10 cellular contexts compared by ENCODE assay signal in genomic region chr11:1538153-1538552, GRCh38. TPM values are rescaled to one million over a fixed set of nuclear protein-coding genes. Genes with fewer than 3 reads are reported as not detected.
"Had no signal": no experiment of that assay in that cellular context is flagged by ENCODE, and none has a peak within 500 bp of the region (broad histone marks: within the 10 kb centered on the region; RNA-seq: fewer than 3 reads in every experiment).

No MANE protein-coding gene starts in this region.

- H3K27ac ChIP-seq: GM23248, HL-60 had no signal

- H3K9me3 Mint-ChIP-seq: H9 had no signal

- H3K4me3 Mint-ChIP-seq: H9 had no signal

- H3K27ac Mint-ChIP-seq: H9 had no signal

- H3K4me3 ChIP-seq: GM23248 had no signal

- H3K36me3 Mint-ChIP-seq: IgD-negative memory B cell had no signal

- DNase-seq: GM23248, GOT3, H9, HCEC 1CT, KG1 had no signal

- ATAC-seq: HepG2 had no signal

RNA-seq across cellular contexts. Expression of gene KRTAP5-1, which starts 46.9 kb away (rescaled TPM):
- total RNA-seq: GM23248, H4, H9, HepG2, HT1080 had no signal

RNA-seq across cellular contexts. Expression of gene KRTAP5-2, which starts 59.9 kb away (rescaled TPM):
- total RNA-seq: GM23248, H4, H9, HepG2, HT1080 had no signal
